In genomic region chr4:143531368-143531767, GRCh38 we compare ENCODE assay signal across 8 cellular contexts. TPM values are rescaled to one million over a fixed set of nuclear protein-coding genes. Genes with fewer than 3 reads are reported as not detected.
A peak's percentile ranks its signal among the peaks of the same experiment; 100 is the strongest.
DNase-seq lines count a peak whose midpoint lies in the region; ATAC-seq lines count a peak whose summit lies in the region.

No MANE protein-coding gene starts in this region.

- peaks cover 36% of the 10 kb centered on the region for H3K36me3 Mint-ChIP-seq in memory B cell
- peaks cover 46% of the 10 kb centered on the region for H3K36me3 Mint-ChIP-seq in activated naive CD4-positive, alpha-beta T cell treated with anti-CD3 and anti-CD28 coated beads for 36 hours (ENCODE audit: low read depth)

- peaks cover 4% of the 10 kb centered on the region for H3K4me1 Mint-ChIP-seq in memory B cell
- H3K4me1 Mint-ChIP-seq in activated naive CD4-positive, alpha-beta T cell treated with anti-CD3 and anti-CD28 coated beads for 36 hours (ENCODE audit: low read depth) = peaks cover 12% of the 10 kb centered on the region

- peak; percentile 10 for DNase-seq in GM03348 (ENCODE audit: low spot score)
- DNase-seq in adipocyte (ENCODE audit: low read depth) = peak; percentile 57
- DNase-seq in memory B cell (ENCODE audit: low spot score in 2 of 2) = no peak
- DNase-seq in COLO829 (ENCODE audit: low spot score) = no peak
- no peak for DNase-seq in DMS153 treated with DMSO at 0.1 percent for 48 hours (lab: John Stamatoyannopoulos, UW; ENCODE audit: unreplicated experiment)
- no peak for DNase-seq in activated naive CD4-positive, alpha-beta T cell treated with anti-CD3 and anti-CD28 coated beads for 36 hours

- CTCF ChIA-PET in activated naive CD4-positive, alpha-beta T cell treated with anti-CD3 and anti-CD28 coated beads for 36 hours (lab: Charles Lee) = interaction anchor here (0.6 to 1.3 kb wide), 5 partner anchors 17 to 332 kb away, joined by 3 to 4 read pairs (median 3); partner anchors contain the start of gene SMARCA5

- no peaks in the 10 kb centered on the region for H3K9me3 ChIP-seq in adipocyte (ENCODE audit: control insufficient read depth, low read length)

- H3K27me3 ChIP-seq in adipocyte (replicated peaks; ENCODE audit: control insufficient read depth, insufficient read depth, low read length) = no peaks in the 10 kb centered on the region

- peak overlapping the region; percentile 41 for H3K27ac Mint-ChIP-seq in memory B cell
- H3K27ac Mint-ChIP-seq in activated naive CD4-positive, alpha-beta T cell treated with anti-CD3 and anti-CD28 coated beads for 36 hours = no peak overlapping the region

- H3K9ac ChIP-seq in adipocyte (ENCODE audit: low read length) = no peak overlapping the region

- no peak overlapping the region for H3K4me3 Mint-ChIP-seq in memory B cell
- H3K4me3 Mint-ChIP-seq in activated naive CD4-positive, alpha-beta T cell treated with anti-CD3 and anti-CD28 coated beads for 36 hours = no peak overlapping the region

- peak; percentile 58 for ATAC-seq in HG02759 (IDR thresholded peaks at IDR 0.05; ENCODE audit: unreplicated experiment)
- ATAC-seq in memory B cell (ENCODE audit: low read depth) = peak; percentile 35
- no peak for ATAC-seq in GM18520 (IDR thresholded peaks at IDR 0.05; ENCODE audit: unreplicated experiment)

- H3K4me1 ChIP-seq in adipocyte (ENCODE audit: control insufficient read depth, insufficient read depth, low read length) = no peaks in the 10 kb centered on the region

- H3K4me3 ChIP-seq in adipocyte (ENCODE audit: low read length) = no peak overlapping the region

- H3K36me3 ChIP-seq in adipocyte (ENCODE audit: control insufficient read depth, insufficient read depth, low read length, severe bottlenecking) = peaks cover 98% of the 10 kb centered on the region

- intact Hi-C loops in activated naive CD4-positive, alpha-beta T cell treated with anti-CD3 and anti-CD28 coated beads for 36 hours (cut with micrococcal nuclease) = no loop called here

- no peaks in the 10 kb centered on the region for H3K9me3 Mint-ChIP-seq in memory B cell
- no peaks in the 10 kb centered on the region for H3K9me3 Mint-ChIP-seq in activated naive CD4-positive, alpha-beta T cell treated with anti-CD3 and anti-CD28 coated beads for 36 hours

- H3K27me3 Mint-ChIP-seq in memory B cell = no peaks in the 10 kb centered on the region
- H3K27me3 Mint-ChIP-seq in activated naive CD4-positive, alpha-beta T cell treated with anti-CD3 and anti-CD28 coated beads for 36 hours (ENCODE audit: low read depth) = no peaks in the 10 kb centered on the region

RNA-seq across cellular contexts. Expression of gene SMARCA5, which starts 17.9 kb away (rescaled TPM):
- 10 to 100 TPM; 62.4 to 63.5 TPM for total RNA-seq in activated naive CD4-positive, alpha-beta T cell treated with anti-CD3 and anti-CD28 coated beads for 36 hours

Comparison
In these comparisons a context has a peak if more than half of its experiments do, and no peak if none do; other contexts are left out.
1. DNase-seq: peak in GM03348 (single experiment) and adipocyte (single experiment); none in memory B cell (0 of 2), COLO829 (single experiment), DMS153 treated with DMSO at 0.1 percent for 48 hours (single experiment) and activated naive CD4-positive, alpha-beta T cell treated with anti-CD3 and anti-CD28 coated beads for 36 hours (single experiment).